1 cellular context compared by ENCODE assay signal in genomic region chr11:7531011-7531410, GRCh38.
TF ChIP-seq lines count a peak whose summit lies in the region.

No MANE protein-coding gene starts in this region.

TF ChIP-seq in GM12878, 131 proteins besides CTCF, POLR2A, EP300 and RAD21 (continued from another document):
- 0 out of 2 replicates have a peak, but pooled peaks have one; percentile 25 for TF ChIP-seq PKNOX1 (IDR thresholded peaks at IDR 0.05)
- TF ChIP-seq SRF (IDR thresholded peaks at IDR 0.05; ENCODE audit: low read depth in 2 of 2, low read length in 2 of 2) = no peak
- no peak for TF ChIP-seq SMAD5 (IDR thresholded peaks at IDR 0.05; ENCODE audit: low read depth)
- no peak for TF ChIP-seq EZH2 (IDR thresholded peaks at IDR 0.05; ENCODE audit: borderline replicate concordance, control insufficient read depth, low read depth, low read length)
- no peak for TF ChIP-seq JUNB (IDR thresholded peaks at IDR 0.05)
- TF ChIP-seq SUPT20H (IDR thresholded peaks at IDR 0.05; ENCODE audit: borderline replicate concordance, control insufficient read depth, low read depth, low read length) = no peak
- peak; percentile 72 for TF ChIP-seq RELB (IDR thresholded peaks at IDR 0.05; ENCODE audit: low read depth)
- TF ChIP-seq EED (IDR thresholded peaks at IDR 0.05; ENCODE audit: low read depth) = peak; percentile 68; the same call in 1 of the 2 replicates
- TF ChIP-seq ZNF217 (IDR thresholded peaks at IDR 0.05) = no peak
- TF ChIP-seq ZBTB40 (IDR thresholded peaks at IDR 0.05; ENCODE audit: borderline replicate concordance) = no peak
- no peak for TF ChIP-seq ASH2L (IDR thresholded peaks at IDR 0.05; ENCODE audit: borderline replicate concordance, low read depth)
